ENCODE assay signal across 1 cellular context in genomic region chr2:200525882-200526651, GRCh38.
A peak's percentile ranks its signal among the peaks of the same experiment; 100 is the strongest.
TF ChIP-seq lines count a peak whose summit lies in the region.

Gene SGO2, plus strand, starts transcription at chr2:200526207. Its CDS starts 6,769 bp downstream, at chr2:200532976.

TF ChIP-seq in HepG2, 621 proteins besides CTCF, POLR2A, EP300 and RAD21 (continued from another document and continues in another):
- TF ChIP-seq, protein P1, sequence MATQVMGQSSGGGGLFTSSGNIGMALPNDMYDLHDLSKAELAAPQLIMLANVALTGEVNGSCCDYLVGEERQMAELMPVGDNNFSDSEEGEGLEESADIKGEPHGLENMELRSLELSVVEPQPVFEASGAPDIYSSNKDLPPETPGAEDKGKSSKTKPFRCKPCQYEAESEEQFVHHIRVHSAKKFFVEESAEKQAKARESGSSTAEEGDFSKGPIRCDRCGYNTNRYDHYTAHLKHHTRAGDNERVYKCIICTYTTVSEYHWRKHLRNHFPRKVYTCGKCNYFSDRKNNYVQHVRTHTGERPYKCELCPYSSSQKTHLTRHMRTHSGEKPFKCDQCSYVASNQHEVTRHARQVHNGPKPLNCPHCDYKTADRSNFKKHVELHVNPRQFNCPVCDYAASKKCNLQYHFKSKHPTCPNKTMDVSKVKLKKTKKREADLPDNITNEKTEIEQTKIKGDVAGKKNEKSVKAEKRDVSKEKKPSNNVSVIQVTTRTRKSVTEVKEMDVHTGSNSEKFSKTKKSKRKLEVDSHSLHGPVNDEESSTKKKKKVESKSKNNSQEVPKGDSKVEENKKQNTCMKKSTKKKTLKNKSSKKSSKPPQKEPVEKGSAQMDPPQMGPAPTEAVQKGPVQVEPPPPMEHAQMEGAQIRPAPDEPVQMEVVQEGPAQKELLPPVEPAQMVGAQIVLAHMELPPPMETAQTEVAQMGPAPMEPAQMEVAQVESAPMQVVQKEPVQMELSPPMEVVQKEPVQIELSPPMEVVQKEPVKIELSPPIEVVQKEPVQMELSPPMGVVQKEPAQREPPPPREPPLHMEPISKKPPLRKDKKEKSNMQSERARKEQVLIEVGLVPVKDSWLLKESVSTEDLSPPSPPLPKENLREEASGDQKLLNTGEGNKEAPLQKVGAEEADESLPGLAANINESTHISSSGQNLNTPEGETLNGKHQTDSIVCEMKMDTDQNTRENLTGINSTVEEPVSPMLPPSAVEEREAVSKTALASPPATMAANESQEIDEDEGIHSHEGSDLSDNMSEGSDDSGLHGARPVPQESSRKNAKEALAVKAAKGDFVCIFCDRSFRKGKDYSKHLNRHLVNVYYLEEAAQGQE (IDR thresholded peaks at IDR 0.05; ENCODE audit: borderline replicate concordance in 1 of 2, low read depth in 1 of 2, low read length in 2 of 2): peak in 1 of 2 experiments; percentile 30; a peak in 1 of 4 replicates
- no peak for TF ChIP-seq PCBP2 (optimal IDR thresholded peaks at IDR 0.05; ENCODE audit: low read depth, low read length, poor library complexity, severe bottlenecking)
- TF ChIP-seq, protein P2, sequence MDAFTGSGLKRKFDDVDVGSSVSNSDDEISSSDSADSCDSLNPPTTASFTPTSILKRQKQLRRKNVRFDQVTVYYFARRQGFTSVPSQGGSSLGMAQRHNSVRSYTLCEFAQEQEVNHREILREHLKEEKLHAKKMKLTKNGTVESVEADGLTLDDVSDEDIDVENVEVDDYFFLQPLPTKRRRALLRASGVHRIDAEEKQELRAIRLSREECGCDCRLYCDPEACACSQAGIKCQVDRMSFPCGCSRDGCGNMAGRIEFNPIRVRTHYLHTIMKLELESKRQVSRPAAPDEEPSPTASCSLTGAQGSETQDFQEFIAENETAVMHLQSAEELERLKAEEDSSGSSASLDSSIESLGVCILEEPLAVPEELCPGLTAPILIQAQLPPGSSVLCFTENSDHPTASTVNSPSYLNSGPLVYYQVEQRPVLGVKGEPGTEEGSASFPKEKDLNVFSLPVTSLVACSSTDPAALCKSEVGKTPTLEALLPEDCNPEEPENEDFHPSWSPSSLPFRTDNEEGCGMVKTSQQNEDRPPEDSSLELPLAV (CRISPR knock-in tag; conservative IDR thresholded peaks at IDR 0.05; ENCODE audit: low read depth): no peak
- TF ChIP-seq, protein P3, sequence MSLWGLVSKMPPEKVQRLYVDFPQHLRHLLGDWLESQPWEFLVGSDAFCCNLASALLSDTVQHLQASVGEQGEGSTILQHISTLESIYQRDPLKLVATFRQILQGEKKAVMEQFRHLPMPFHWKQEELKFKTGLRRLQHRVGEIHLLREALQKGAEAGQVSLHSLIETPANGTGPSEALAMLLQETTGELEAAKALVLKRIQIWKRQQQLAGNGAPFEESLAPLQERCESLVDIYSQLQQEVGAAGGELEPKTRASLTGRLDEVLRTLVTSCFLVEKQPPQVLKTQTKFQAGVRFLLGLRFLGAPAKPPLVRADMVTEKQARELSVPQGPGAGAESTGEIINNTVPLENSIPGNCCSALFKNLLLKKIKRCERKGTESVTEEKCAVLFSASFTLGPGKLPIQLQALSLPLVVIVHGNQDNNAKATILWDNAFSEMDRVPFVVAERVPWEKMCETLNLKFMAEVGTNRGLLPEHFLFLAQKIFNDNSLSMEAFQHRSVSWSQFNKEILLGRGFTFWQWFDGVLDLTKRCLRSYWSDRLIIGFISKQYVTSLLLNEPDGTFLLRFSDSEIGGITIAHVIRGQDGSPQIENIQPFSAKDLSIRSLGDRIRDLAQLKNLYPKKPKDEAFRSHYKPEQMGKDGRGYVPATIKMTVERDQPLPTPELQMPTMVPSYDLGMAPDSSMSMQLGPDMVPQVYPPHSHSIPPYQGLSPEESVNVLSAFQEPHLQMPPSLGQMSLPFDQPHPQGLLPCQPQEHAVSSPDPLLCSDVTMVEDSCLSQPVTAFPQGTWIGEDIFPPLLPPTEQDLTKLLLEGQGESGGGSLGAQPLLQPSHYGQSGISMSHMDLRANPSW (CRISPR knock-in tag; IDR thresholded peaks at IDR 0.05; ENCODE audit: borderline replicate concordance): 0 out of 2 replicates have a peak, but pooled peaks have one; percentile 47
- TF ChIP-seq ZEB1 (IDR thresholded peaks at IDR 0.05; ENCODE audit: insufficient replicate concordance, low read depth): no peak
- peak; percentile 89 for TF ChIP-seq IRF2 (CRISPR knock-in tag; IDR thresholded peaks at IDR 0.05)
- peak; percentile 86 for TF ChIP-seq RXRA (CRISPR knock-in tag; IDR thresholded peaks at IDR 0.05)
- TF ChIP-seq ADNP (CRISPR knock-in tag; IDR thresholded peaks at IDR 0.05): no peak
- TF ChIP-seq XBP1 (CRISPR knock-in tag; IDR thresholded peaks at IDR 0.05): no peak
- peak; percentile 48 for TF ChIP-seq ZBTB40 (IDR thresholded peaks at IDR 0.05)
- peak; percentile 89; the same call in 1 of the 2 replicates for TF ChIP-seq ZBTB40 (CRISPR knock-in tag; IDR thresholded peaks at IDR 0.05)
- peak; percentile 54; the same call in 1 of the 2 replicates for TF ChIP-seq ZBTB25 (CRISPR knock-in tag; IDR thresholded peaks at IDR 0.05)
- TF ChIP-seq RBM22 (optimal IDR thresholded peaks at IDR 0.05; ENCODE audit: low read length): no peak
- TF ChIP-seq AFF4 (CRISPR knock-in tag; IDR thresholded peaks at IDR 0.05): peak; percentile 36; the same call in 1 of the 2 replicates
- TF ChIP-seq MIER3 (CRISPR knock-in tag; IDR thresholded peaks at IDR 0.05; ENCODE audit: borderline replicate concordance): 0 out of 2 replicates have a peak, but pooled peaks have one; percentile 64
- TF ChIP-seq, protein P4, sequence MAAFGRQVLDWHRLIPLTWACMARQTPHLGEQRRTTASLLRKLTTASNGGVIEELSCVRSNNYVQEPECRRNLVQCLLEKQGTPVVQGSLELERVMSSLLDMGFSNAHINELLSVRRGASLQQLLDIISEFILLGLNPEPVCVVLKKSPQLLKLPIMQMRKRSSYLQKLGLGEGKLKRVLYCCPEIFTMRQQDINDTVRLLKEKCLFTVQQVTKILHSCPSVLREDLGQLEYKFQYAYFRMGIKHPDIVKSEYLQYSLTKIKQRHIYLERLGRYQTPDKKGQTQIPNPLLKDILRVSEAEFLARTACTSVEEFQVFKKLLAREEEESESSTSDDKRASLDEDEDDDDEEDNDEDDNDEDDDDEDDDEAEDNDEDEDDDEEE (CRISPR knock-in tag; IDR thresholded peaks at IDR 0.05): peak; percentile 62; the same call in 1 of the 2 replicates
- peak; percentile 88; the same call in 1 of the 2 replicates for TF ChIP-seq NRL (CRISPR knock-in tag; IDR thresholded peaks at IDR 0.05; ENCODE audit: borderline replicate concordance)
- no peak for TF ChIP-seq LCORL (IDR thresholded peaks at IDR 0.05)
- TF ChIP-seq LCORL (CRISPR knock-in tag; IDR thresholded peaks at IDR 0.05): peak; percentile 60; the same call in 1 of the 2 replicates
- no peak for TF ChIP-seq RELA (CRISPR knock-in tag; IDR thresholded peaks at IDR 0.05)
- no peak; the same call in 1 of the 2 replicates for TF ChIP-seq SATB2 (CRISPR knock-in tag; IDR thresholded peaks at IDR 0.05)
- TF ChIP-seq ZNF337 (CRISPR knock-in tag; IDR thresholded peaks at IDR 0.05; ENCODE audit: borderline replicate concordance, low read depth): peak; percentile 91; the same call in 1 of the 2 replicates
- TF ChIP-seq NCOA5 (CRISPR knock-in tag; IDR thresholded peaks at IDR 0.05): no peak
- peak; percentile 81 for TF ChIP-seq TAF1 (CRISPR knock-in tag; IDR thresholded peaks at IDR 0.05)
- TF ChIP-seq ZNF614 (CRISPR knock-in tag; IDR thresholded peaks at IDR 0.05; ENCODE audit: borderline replicate concordance): peak; percentile 93; the same call in 1 of the 2 replicates
- no peak for TF ChIP-seq ZNF44 (CRISPR knock-in tag; IDR thresholded peaks at IDR 0.05)
- TF ChIP-seq HOXA3 (CRISPR knock-in tag; IDR thresholded peaks at IDR 0.05): peak; percentile 92
